ENCODE assay signal across 24 cellular contexts in the genomic region with DNA sequence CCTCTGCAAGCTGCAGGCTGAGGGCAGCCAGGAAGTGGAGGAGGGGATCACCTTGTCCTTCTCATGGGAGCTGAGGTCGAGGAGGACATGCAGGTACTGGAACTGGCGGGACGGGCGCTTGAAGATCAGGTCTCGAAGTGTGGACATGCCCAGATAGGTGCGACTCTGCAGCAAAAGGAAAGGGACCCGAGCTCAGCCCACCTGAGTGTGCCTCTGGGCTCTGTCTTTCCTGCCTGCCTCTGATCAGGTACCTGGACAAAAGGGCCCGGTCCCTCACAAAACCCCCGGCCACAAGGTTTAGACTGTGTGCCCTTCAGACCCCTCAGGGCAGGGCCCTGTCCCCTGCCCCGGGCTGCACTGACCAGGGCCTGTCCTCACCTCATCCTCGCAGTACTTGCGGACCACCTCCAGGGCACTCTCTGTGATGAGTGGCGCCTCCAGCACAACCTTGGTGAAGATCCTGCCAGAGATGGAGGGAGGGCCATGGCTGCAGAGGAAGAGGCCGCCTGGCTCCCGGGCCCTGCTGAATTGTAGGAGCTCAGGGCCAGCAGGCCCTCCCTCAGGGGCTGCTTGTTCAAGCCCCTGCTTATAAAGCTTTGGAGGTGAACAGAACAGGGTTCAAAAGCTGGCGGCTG. TPM values are rescaled to one million over a fixed set of nuclear protein-coding genes. Genes with fewer than 3 reads are reported as not detected.
"Had no signal": no experiment of that assay in that cellular context is flagged by ENCODE, and none has a peak within 500 bp of the region (broad histone marks: within the 10 kb centered on the region; RNA-seq: fewer than 3 reads in every experiment).

No MANE protein-coding gene starts in this region.

- H3K27me3 ChIP-seq: foreskin keratinocyte, right atrium auricular region, stomach had no signal

- H3K4me3 ChIP-seq: lower lobe of right lung, prostate gland, right atrium auricular region, skin epidermis, stomach had no signal

- H3K27ac ChIP-seq: foreskin keratinocyte, lower lobe of right lung, prostate gland, right atrium auricular region, skin epidermis had no signal

- H3K4me3 Mint-ChIP-seq: activated naive CD8-positive, alpha-beta T cell treated with anti-CD3 and anti-CD28 coated beads for 36 hours; brain; effector memory CD8-positive, alpha-beta T cell; natural killer cell had no signal

- H3K36me3 Mint-ChIP-seq: natural killer cell had no signal

- FAIRE-seq: keratinocyte had no signal

- H3K27ac Mint-ChIP-seq: natural killer cell had no signal

- H3K4me1 ChIP-seq: lower lobe of right lung, right atrium auricular region had no signal

- DNase-seq: activated CD4-positive, alpha-beta T cell treated with anti-CD3 and anti-CD28 coated beads, Interleukin-2, amount 50 U/mL, for 4 hours; activated gamma-delta T cell; activated naive CD8-positive, alpha-beta T cell treated with anti-CD3 and anti-CD28 coated beads for 36 hours; caudate nucleus; effector memory CD8-positive, alpha-beta T cell; foreskin keratinocyte; hypothalamus; lower lobe of right lung; natural killer cell; nucleus accumbens; stimulated activated CD4-positive, alpha-beta T cell treated with anti-CD3 and anti-CD28 coated beads, Interleukin-2, amount 100 ng/mL, for 48 hours; stomach; trophoblast cell had no signal

- H3K4me1 Mint-ChIP-seq: brain, natural killer cell had no signal

- H3K9me3 Mint-ChIP-seq: activated naive CD8-positive, alpha-beta T cell treated with anti-CD3 and anti-CD28 coated beads for 36 hours; brain; effector memory CD8-positive, alpha-beta T cell; natural killer cell had no signal

- H3K9me3 ChIP-seq: lower lobe of right lung, prostate gland, right atrium auricular region, stomach had no signal

- ATAC-seq: effector memory CD8-positive, alpha-beta T cell; foreskin keratinocyte; lower lobe of right lung; natural killer cell had no signal

RNA-seq across cellular contexts. Expression of a gene that starts 12.5 kb away (rescaled TPM):
- total RNA-seq: epithelial cell of proximal tubule, foreskin keratinocyte, mesenteric fat pad, right atrium auricular region, temporal lobe had no signal
- polyA plus RNA-seq: fibroblast of lung, keratinocyte, stomach had no signal

RNA-seq across cellular contexts. Expression of a gene that starts 36.5 kb away (rescaled TPM):
- total RNA-seq: dermis microvascular lymphatic vessel endothelial cell; fibroblast of lung; mesenteric fat pad; natural killer cell; right atrium auricular region; T-helper 1 cell treated with Interleukin-12 subunit alpha and Interleukin-12 subunit beta and Interleukin-4 antibody, amounts not matched to agents 30 ng/mL and 1 ng/mL, for 36 hours; temporal lobe had no signal
- polyA plus RNA-seq: fibroblast of lung, keratinocyte had no signal
